ENCODE assay signal across 22 cellular contexts in genomic region chr2:157229572-157229971, GRCh38. TPM values are rescaled to one million over a fixed set of nuclear protein-coding genes. Genes with fewer than 3 reads are reported as not detected.
DNase-seq lines count a peak whose midpoint lies in the region; ATAC-seq and TF ChIP-seq lines count a peak whose summit lies in the region.
"Had no signal": no experiment of that assay in that cellular context is flagged by ENCODE, and none has a peak within 500 bp of the region (broad histone marks: within the 10 kb centered on the region; RNA-seq: fewer than 3 reads in every experiment).

No MANE protein-coding gene starts in this region.

- no peak overlapping the region for H2AK5ac ChIP-seq in mesenchymal stem cell (ENCODE audit: low read length, severe bottlenecking)

- H2AFZ ChIP-seq in mesenchymal stem cell (ENCODE audit: low read depth, low read length): no peak overlapping the region

- H3K36me3 Mint-ChIP-seq in CD14-positive monocyte: no peaks in the 10 kb centered on the region
- H3K36me3 Mint-ChIP-seq: mesothelial cell of epicardium had no signal

- ATAC-seq in HG02981 (IDR thresholded peaks at IDR 0.05; ENCODE audit: unreplicated experiment) (no peak), GM21360 (IDR thresholded peaks at IDR 0.05; ENCODE audit: unreplicated experiment) (no peak)

- no peaks in the 10 kb centered on the region for H3K9me3 ChIP-seq in mesenchymal stem cell (ENCODE audit: control insufficient read depth, low read length)
- H3K9me3 ChIP-seq: BLaER1, esophagus muscularis mucosa, uterus had no signal

- H3K4me3 Mint-ChIP-seq in CD14-positive monocyte: no peak overlapping the region
- H3K4me3 Mint-ChIP-seq: activated CD4-positive, alpha-beta T cell treated with anti-CD3 and anti-CD28 coated beads, Interleukin-2, amount 10 ng/mL, durations not matched to agents 24 days and 14 days; mesothelial cell of epicardium; stimulated activated naive CD8-positive, alpha-beta T cell treated with anti-CD3 and anti-CD28 coated beads, Interleukin-15, Interleukin-2, amounts not matched to agents 100 ng/mL and 50 ng/mL, for 24 hours had no signal

- no peak overlapping the region for H4K91ac ChIP-seq in mesenchymal stem cell (ENCODE audit: low read length)

- WGBS in mesenchymal stem cell: 50% methylated on average over 1 of the region's 2 CpGs

- no peak overlapping the region for H3K27ac ChIP-seq in mesenchymal stem cell (ENCODE audit: low read length, poor library complexity, severe bottlenecking)
- H3K27ac ChIP-seq: BLaER1, esophagus muscularis mucosa, uterus had no signal

- H3K14ac ChIP-seq in mesenchymal stem cell (ENCODE audit: low read length in 2 of 2): no peak overlapping the region

- no peaks in the 10 kb centered on the region for H3K4me1 ChIP-seq in mesenchymal stem cell (ENCODE audit: control insufficient read depth, insufficient read depth, low read depth, low read length)
- H3K4me1 ChIP-seq: BLaER1, uterus had no signal

- no peak overlapping the region for H3K18ac ChIP-seq in mesenchymal stem cell (ENCODE audit: low read depth in 1 of 2, low read length in 2 of 2)

- DNase-seq in AG09319 (ENCODE audit: extremely low read depth, low read depth) (peak; percentile 22), M059J (ENCODE audit: low read depth) (peak; percentile 86), choroid plexus epithelial cell (ENCODE audit: low read depth) (peak; percentile 43), mesenchymal stem cell (peak; percentile 32), CD14-positive monocyte (ENCODE audit: low spot score) (no peak), NOMO-1 treated with DMSO at 0.1 percent for 48 hours (lab: John Stamatoyannopoulos, UW; ENCODE audit: unreplicated experiment) (no peak)
- DNase-seq: activated CD4-positive, alpha-beta T cell treated with anti-CD3 and anti-CD28 coated beads, Interleukin-2, amount 10 ng/mL, durations not matched to agents 24 days and 14 days; activated T-cell treated with anti-CD3 and anti-CD28 coated beads, Interleukin-2, amount 50 U/mL, for 1 hour; amniotic stem cell; dermis blood vessel endothelial cell; DND-41; NCI-H2081 treated with DMSO at 0.1 percent for 48 hours; occipital lobe; SHP77; T1000; uterus had no signal

- H3K79me1 ChIP-seq in mesenchymal stem cell (replicated peaks; ENCODE audit: low read length, poor library complexity, severe bottlenecking): no peaks in the 10 kb centered on the region

- H3K27me3 Mint-ChIP-seq in CD14-positive monocyte (ENCODE audit: low read depth in 3 of 3): peaks cover 0 to 3% (median 0%) of the 10 kb centered on the region in 3 donors

- no peak overlapping the region for H3K23ac ChIP-seq in mesenchymal stem cell (ENCODE audit: low read length in 2 of 2)

- H3K9me3 Mint-ChIP-seq in CD14-positive monocyte: peaks cover 0 to 11% (median 5%) of the 10 kb centered on the region in 7 donors
- H3K9me3 Mint-ChIP-seq: activated CD4-positive, alpha-beta T cell treated with anti-CD3 and anti-CD28 coated beads, Interleukin-2, amount 10 ng/mL, durations not matched to agents 24 days and 14 days; stimulated activated naive CD8-positive, alpha-beta T cell treated with anti-CD3 and anti-CD28 coated beads, Interleukin-15, Interleukin-2, amounts not matched to agents 100 ng/mL and 50 ng/mL, for 24 hours had no signal

- no peak overlapping the region for H2BK5ac ChIP-seq in mesenchymal stem cell (ENCODE audit: low read depth, low read length, poor library complexity, severe bottlenecking)

- intact Hi-C loops in CD14-positive monocyte (cut with micrococcal nuclease): no loop called here

- TF ChIP-seq CTCF in AG09319 (IDR thresholded peaks at IDR 0.05; ENCODE audit: low read depth, low read length) (no peak), choroid plexus epithelial cell (conservative IDR thresholded peaks at IDR 0.05; ENCODE audit: low read depth, low read length) (no peak), CD14-positive monocyte (IDR thresholded peaks at IDR 0.05) (no peak)

- H3K27me3 ChIP-seq in mesenchymal stem cell (ENCODE audit: control insufficient read depth in 1 of 2, insufficient read depth in 1 of 2, low read length in 2 of 2): no peaks in the 10 kb centered on the region
- H3K27me3 ChIP-seq: BLaER1, esophagus muscularis mucosa, uterus had no signal

- H3K4me2 ChIP-seq in mesenchymal stem cell (ENCODE audit: low read length, poor library complexity, severe bottlenecking): no peak overlapping the region
- H3K4me2 ChIP-seq: BLaER1 had no signal

- H3K36me3 ChIP-seq in mesenchymal stem cell (ENCODE audit: control insufficient read depth in 1 of 2, insufficient read depth in 2 of 2, low read depth in 1 of 2, low read length in 2 of 2): no peaks in the 10 kb centered on the region
- H3K36me3 ChIP-seq: BLaER1, esophagus muscularis mucosa, uterus had no signal

- H3K9ac ChIP-seq in mesenchymal stem cell (ENCODE audit: low read length): peak overlapping the region; percentile 27
- H3K9ac ChIP-seq: BLaER1 had no signal

- H3K27ac Mint-ChIP-seq in CD14-positive monocyte: no peak overlapping the region
- H3K27ac Mint-ChIP-seq: activated CD4-positive, alpha-beta T cell treated with anti-CD3 and anti-CD28 coated beads, Interleukin-2, amount 10 ng/mL, durations not matched to agents 24 days and 14 days; mesothelial cell of epicardium; stimulated activated naive CD8-positive, alpha-beta T cell treated with anti-CD3 and anti-CD28 coated beads, Interleukin-15, Interleukin-2, amounts not matched to agents 100 ng/mL and 50 ng/mL, for 24 hours had no signal

- H2BK12ac ChIP-seq in mesenchymal stem cell (ENCODE audit: low read length in 2 of 2): no peak overlapping the region

- H2BK120ac ChIP-seq in mesenchymal stem cell (ENCODE audit: low read depth, low read length): no peak overlapping the region

- H3K4me3 ChIP-seq in choroid plexus epithelial cell (ENCODE audit: low read depth, low read length): no peak overlapping the region
- H3K4me3 ChIP-seq in mesenchymal stem cell (ENCODE audit: insufficient read depth in 1 of 2, low read depth in 1 of 2, low read length in 2 of 2): no peak overlapping the region
- H3K4me3 ChIP-seq: BLaER1, esophagus muscularis mucosa, uterus had no signal

- no peak overlapping the region for H3K4ac ChIP-seq in mesenchymal stem cell (ENCODE audit: low read depth in 1 of 2, low read length in 2 of 2)

- no peaks in the 10 kb centered on the region for H3K4me1 Mint-ChIP-seq in CD14-positive monocyte
- H3K4me1 Mint-ChIP-seq: activated CD4-positive, alpha-beta T cell treated with anti-CD3 and anti-CD28 coated beads, Interleukin-2, amount 10 ng/mL, durations not matched to agents 24 days and 14 days; mesothelial cell of epicardium had no signal

- no peak overlapping the region for H2BK15ac ChIP-seq in mesenchymal stem cell (ENCODE audit: low read depth, poor library complexity, severe bottlenecking)

- no peak overlapping the region for H4K8ac ChIP-seq in mesenchymal stem cell (ENCODE audit: low read length)

RNA-seq across cellular contexts. Expression of gene GALNT5, which starts 27.9 kb away (rescaled TPM):
- total RNA-seq in M059J (2014; rRNA removed; shearing (Covaris generic)): 28.8 and 36.1 TPM in 2 replicates
- polyA plus RNA-seq in mesenchymal stem cell (2013, experiment 1 of 2): 1.9 TPM
- 1.9 TPM for polyA plus RNA-seq in mesenchymal stem cell (2013, experiment 2 of 2)
- not detected for polyA plus RNA-seq in CD14-positive monocyte
- total RNA-seq: activated CD4-positive, alpha-beta T cell treated with anti-CD3 and anti-CD28 coated beads, Interleukin-2, amount 10 ng/mL, durations not matched to agents 24 days and 14 days had no signal

Comparison
In these comparisons a context has a peak if more than half of its experiments do, and no peak if none do; other contexts are left out.
1. DNase-seq: peak in AG09319 (single experiment), M059J (single experiment), choroid plexus epithelial cell (single experiment) and mesenchymal stem cell (single experiment); none in CD14-positive monocyte (single experiment) and NOMO-1 treated with DMSO at 0.1 percent for 48 hours (single experiment).